ENCODE assay signal across 8 cellular contexts in genomic region chr1:109099871-109100757, GRCh38. TPM values are rescaled to one million over a fixed set of nuclear protein-coding genes. Genes with fewer than 3 reads are reported as not detected.
DNase-seq lines count a peak whose midpoint lies in the region; ATAC-seq and TF ChIP-seq lines count a peak whose summit lies in the region.

No MANE protein-coding gene starts in this region.

- no peaks in the 10 kb centered on the region for H3K27me3 Mint-ChIP-seq in activated naive CD8-positive, alpha-beta T cell

- peaks cover 40% of the 10 kb centered on the region for H3K79me2 ChIP-seq in SK-N-SH (ENCODE audit: insufficient read depth)

- TF ChIP-seq EP300 in SK-N-SH (IDR thresholded peaks at IDR 0.05; ENCODE audit: borderline replicate concordance in 1 of 2, low read depth in 1 of 2, low read length in 1 of 2) (peak; percentile 3 to 64; a peak in 3 of 4 replicates), ovary (IDR thresholded peaks at IDR 0.05) (no peak)

- no peaks in the 10 kb centered on the region for H4K20me1 ChIP-seq in SK-N-SH (ENCODE audit: insufficient read depth)

- H3K9me3 ChIP-seq in SK-N-SH (no peaks in the 10 kb centered on the region), ovary (no peaks in the 10 kb centered on the region), tibial artery (no peaks in the 10 kb centered on the region)

- peak overlapping the region; percentile 71 to 81 for H3K4me3 ChIP-seq in SK-N-SH (ENCODE audit: low read depth in 2 of 2, low read length in 1 of 2)
- H3K4me3 ChIP-seq in ovary = peak overlapping the region; percentile 79
- peak overlapping the region; percentile 98 to 99 for H3K4me3 ChIP-seq in tibial artery

- H3K4me1 Mint-ChIP-seq in activated naive CD8-positive, alpha-beta T cell (ENCODE audit: low read depth) = peaks cover 14% of the 10 kb centered on the region

- POLR2A ChIA-PET in GM10248 (lab: Yijun Ruan, JAX) = interaction anchor here (0.5 to 2.3 kb wide), 11 partner anchors 9 to 539 kb away, joined by 3 to 16 read pairs (median 5); partner anchors contain the start of genes TAF13, TMEM167B and WDR47
- POLR2A ChIA-PET in SK-N-SH (lab: Yijun Ruan, JAX) = interaction anchor here (0.6 to 2.3 kb wide), 27 partner anchors 8 to 540 kb away, joined by 3 to 29 read pairs (median 5); partner anchors contain the start of genes CELSR2, EEIG2, ELAPOR1 and GPSM2

- H3F3A ChIP-seq in SK-N-SH (replicated peaks; ENCODE audit: insufficient read depth) = peaks cover 17% of the 10 kb centered on the region

- TF ChIP-seq CTCF in GM10248 (IDR thresholded peaks at IDR 0.05; ENCODE audit: control extremely low read depth, extremely low read depth, low read depth, missing control alignments) (peak; percentile 92), SK-N-SH (IDR thresholded peaks at IDR 0.05) (peak; percentile 85), ovary (IDR thresholded peaks at IDR 0.05) (peak; percentile 85 to 94 (median 89)), tibial artery (IDR thresholded peaks at IDR 0.05) (peak; percentile 83 to 90)

- H3K27ac ChIP-seq in SK-N-SH (ENCODE audit: low read depth in 2 of 2, low read length in 1 of 2) = peak overlapping the region; percentile 86 to 92
- peak overlapping the region; percentile 93 for H3K27ac ChIP-seq in ovary
- H3K27ac ChIP-seq in tibial artery = peak overlapping the region; percentile 97 to 99

- H3K27me3 ChIP-seq in SK-N-SH (ENCODE audit: insufficient read depth) (no peaks in the 10 kb centered on the region), ovary (no peaks in the 10 kb centered on the region), tibial artery (no peaks in the 10 kb centered on the region)

- peak; percentile 99 for TF ChIP-seq POLR2A in ovary (IDR thresholded peaks at IDR 0.05)

- peak overlapping the region; percentile 95 for H3K27ac Mint-ChIP-seq in activated naive CD8-positive, alpha-beta T cell

- H2AFZ ChIP-seq in SK-N-SH (ENCODE audit: low read depth) = peak overlapping the region; percentile 80

- peak; percentile 82 for ATAC-seq in HG02571 (IDR thresholded peaks at IDR 0.05; ENCODE audit: unreplicated experiment)

- H3K36me3 Mint-ChIP-seq in activated naive CD8-positive, alpha-beta T cell = peaks cover 2% of the 10 kb centered on the region

- CTCF ChIA-PET in GM10248 (lab: Yijun Ruan, JAX) = interaction anchor here (0.5 to 9.2 kb wide), 29 partner anchors 10 to 433 kb away, joined by 3 to 114 read pairs (median 3); partner anchors contain the start of genes ELAPOR1, SARS1, TAF13 and TMEM167B
- CTCF ChIA-PET in SK-N-SH (lab: Yijun Ruan, JAX) = interaction anchor here (0.6 to 7.6 kb wide), 28 partner anchors 8 to 408 kb away, joined by 3 to 75 read pairs (median 4); partner anchors contain the start of genes CELSR2, ELAPOR1, PRPF38B and SORT1

- DNase-seq in GM10248 (ENCODE audit: extremely low spot score) = peak; percentile 96
- peak; percentile 97 for DNase-seq in NCI-H1048 (lab: John Stamatoyannopoulos, UW)
- DNase-seq in SK-N-SH = peak; percentile 96
- peak; percentile 92 to 99 (median 97) for DNase-seq in head of caudate nucleus
- DNase-seq in ovary = peak; percentile 96 to 98 (median 97)
- DNase-seq in tibial artery = peak; percentile 97 to 98

- no peaks in the 10 kb centered on the region; a peak in 1 of 4 replicates for H3K4me1 ChIP-seq in SK-N-SH (ENCODE audit: control insufficient read depth in 1 of 2, insufficient read depth in 2 of 2, low read depth in 1 of 2, low read length in 1 of 2)
- no peaks in the 10 kb centered on the region for H3K4me1 ChIP-seq in ovary (ENCODE audit: insufficient read depth)
- peaks cover 0 to 20% (median 7%) of the 10 kb centered on the region in 4 donors for H3K4me1 ChIP-seq in tibial artery

- H3K36me3 ChIP-seq in SK-N-SH (replicated peaks in 1 of 2; ENCODE audit: control insufficient read depth in 1 of 2, insufficient read depth in 2 of 2, low read length in 1 of 2) (peaks cover 13 to 16% of the 10 kb centered on the region in 2 experiments), ovary (no peaks in the 10 kb centered on the region), tibial artery (peaks cover 0 to under 1% (median 0%) of the 10 kb centered on the region in 3 donors)

- peak overlapping the region; percentile 95 for H3K9ac ChIP-seq in SK-N-SH

- peak overlapping the region; percentile 90 for H3K4me2 ChIP-seq in SK-N-SH

- WGBS in SK-N-SH (ENCODE audit: low lambda C conversion rate) = 1% methylated on average over 33 of the region's 79 CpGs
- 0% methylated on average over 76 to 79 of the region's 79 CpGs for WGBS in ovary, 3 donors

- TF ChIP-seq RAD21 in SK-N-SH (IDR thresholded peaks at IDR 0.05; ENCODE audit: low read length) = peak; percentile 58

- no peaks in the 10 kb centered on the region for H3K9me3 Mint-ChIP-seq in activated naive CD8-positive, alpha-beta T cell (ENCODE audit: low read depth)

- no peaks in the 10 kb centered on the region for H3K9me2 ChIP-seq in SK-N-SH

- H3K4me3 Mint-ChIP-seq in activated naive CD8-positive, alpha-beta T cell = peak overlapping the region; percentile 95

- intact Hi-C loops in head of caudate nucleus (cut with DNase I) (loop anchor here (10.0 kb wide), 1 partner anchor 135 kb away; the partner anchor contains the start of gene CLCC1), ovary (cut with DNase I) (loop anchor here in 2 of 4 donors (5.0 to 10.0 kb wide), 2 partner anchors 58 to 145 kb away; partner anchors contain the start of gene WDR47 (in 1 of the 2)), tibial artery (cut with DNase I; ENCODE audit: low total_unique reads) (loop anchor here (1.0 to 10.0 kb wide), 3 partner anchors 58 to 135 kb away; partner anchors contain the start of genes CLCC1, SARS1 and WDR47)

TF ChIP-seq in SK-N-SH, 30 proteins besides CTCF, POLR2A, EP300 and RAD21 (continues in another document):
- TF ChIP-seq REST (IDR thresholded peaks at IDR 0.05; ENCODE audit: low read depth, low read length) = no peak
- no peak for TF ChIP-seq TEAD4 (IDR thresholded peaks at IDR 0.05; ENCODE audit: borderline replicate concordance, insufficient read depth)
- no peak for TF ChIP-seq NFIC (IDR thresholded peaks at IDR 0.05; ENCODE audit: borderline replicate concordance)
- TF ChIP-seq GATA2 (CRISPR knock-in tag; IDR thresholded peaks at IDR 0.05) = peak; percentile 34
- peak; percentile 95 for TF ChIP-seq MAX (IDR thresholded peaks at IDR 0.05; ENCODE audit: low read depth)
- TF ChIP-seq ELF1 (IDR thresholded peaks at IDR 0.05) = peak; percentile 91
- TF ChIP-seq IRF3 (IDR thresholded peaks at IDR 0.05; ENCODE audit: low read depth, low read length) = no peak

RNA-seq across cellular contexts. Expression of gene TMEM167B, which starts 9.6 kb away (rescaled TPM):
- 12.7 and 15.1 TPM in 2 replicates for polyA plus RNA-seq in SK-N-SH (2012; rRNA removed)
- polyA plus RNA-seq in SK-N-SH (2012; cell fraction: cytosol; rRNA removed) = 14.9 and 15.6 TPM in 2 replicates
- 3.5 and 10.2 TPM in 2 replicates for polyA plus RNA-seq in SK-N-SH (2012; cell fraction: nucleus; rRNA removed)
- total RNA-seq in ovary = 10 to 100 TPM; 18.2 to 55.6 (median 41.9) TPM
- polyA plus RNA-seq in ovary = 10 to 100 TPM; 24.4 to 58.0 TPM

RNA-seq across cellular contexts. Expression of gene ELAPOR1, which starts 13.8 kb away (rescaled TPM):
- polyA plus RNA-seq in SK-N-SH (2012; rRNA removed) (1.1 and 1.2 TPM in 2 replicates), ovary (under 1 TPM; 0.15 to 0.93 TPM)
- polyA plus RNA-seq in SK-N-SH (2012; cell fraction: cytosol; rRNA removed) = 0.67 and 0.89 TPM in 2 replicates
- 1.7 and 1.9 TPM in 2 replicates for polyA plus RNA-seq in SK-N-SH (2012; cell fraction: nucleus; rRNA removed)
- 10 to 100 TPM in 1 of 7 donors, 1 to 10 TPM in 4, under 1 TPM in 1, not detected in 1; 0.40 to 69.6 (median 3.9) TPM for total RNA-seq in ovary

RNA-seq across cellular contexts. Expression of gene TAF13, which starts 24.3 kb away (rescaled TPM):
- polyA plus RNA-seq in SK-N-SH (2012; rRNA removed) (16.0 and 21.9 TPM in 2 replicates), ovary (10 to 100 TPM; 10.2 to 29.2 TPM)
- 32.1 and 65.7 TPM in 2 replicates for polyA plus RNA-seq in SK-N-SH (2012; cell fraction: cytosol; rRNA removed)
- polyA plus RNA-seq in SK-N-SH (2012; cell fraction: nucleus; rRNA removed) = 3.1 and 6.7 TPM in 2 replicates
- 10 to 100 TPM in 6 of 7 donors, 1 to 10 TPM in 1; 6.6 to 23.4 (median 19.5) TPM for total RNA-seq in ovary

RNA-seq across cellular contexts. Expression of gene WDR47, which starts 58.2 kb away (rescaled TPM):
- polyA plus RNA-seq in SK-N-SH (2012; rRNA removed) (7.9 and 11.1 TPM in 2 replicates), ovary (10 to 100 TPM in 1 of 2 donors, 1 to 10 TPM in 1; 7.3 to 11.5 TPM)
- 10.1 and 11.2 TPM in 2 replicates for polyA plus RNA-seq in SK-N-SH (2012; cell fraction: cytosol; rRNA removed)
- 6.9 and 16.4 TPM in 2 replicates for polyA plus RNA-seq in SK-N-SH (2012; cell fraction: nucleus; rRNA removed)
- 10 to 100 TPM; 11.6 to 21.3 (median 13.7) TPM for total RNA-seq in ovary

Comparison
In these comparisons a context has a peak if more than half of its experiments do, and no peak if none do; other contexts are left out.
1. Peak in every context shown above with its lines: DNase-seq, ATAC-seq, H3K4me3 ChIP-seq and H3K27ac ChIP-seq.